In the genomic region with DNA sequence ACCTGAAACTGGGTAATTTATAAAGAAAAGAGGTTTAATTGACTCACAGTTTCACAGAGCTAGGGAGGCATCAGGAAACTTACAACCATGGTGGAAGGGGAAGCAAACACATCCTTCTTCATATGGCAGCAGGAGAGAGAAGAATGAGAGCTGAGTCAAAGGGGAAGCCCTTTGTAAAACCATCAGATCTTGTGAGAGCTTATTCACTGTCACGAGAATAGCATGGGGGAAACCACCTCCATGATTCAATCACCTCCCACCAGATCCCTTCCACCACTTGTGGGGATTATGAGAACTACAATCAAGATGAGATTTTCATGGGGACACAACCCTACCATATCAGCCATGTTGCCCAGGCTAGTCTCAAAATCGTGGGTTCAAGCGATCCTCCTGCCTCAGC, we compare ENCODE assay signal across 20 cellular contexts.
DNase-seq lines count a peak whose midpoint lies in the region; ATAC-seq and TF ChIP-seq lines count a peak whose summit lies in the region.
"Had no signal": no experiment of that assay in that cellular context is flagged by ENCODE, and none has a peak within 500 bp of the region (broad histone marks: within the 10 kb centered on the region; RNA-seq: fewer than 3 reads in every experiment).

No MANE protein-coding gene starts in this region.

- no peaks in the 10 kb centered on the region for H3K36me3 ChIP-seq in CD8-positive, alpha-beta T cell (ENCODE audit: insufficient read depth, low read length)
- H3K36me3 ChIP-seq: heart right ventricle, suprapubic skin had no signal

- no peaks in the 10 kb centered on the region for H3K27me3 ChIP-seq in CD8-positive, alpha-beta T cell (ENCODE audit: insufficient read depth, low read length)
- H3K27me3 ChIP-seq: heart right ventricle, suprapubic skin had no signal

- H3K27ac ChIP-seq in CD8-positive, alpha-beta T cell (ENCODE audit: low read depth, low read length): no peak overlapping the region
- H3K27ac ChIP-seq: heart right ventricle, suprapubic skin had no signal

- no peak overlapping the region for H3K4me3 ChIP-seq in fibroblast of mammary gland (ENCODE audit: control insufficient read depth, low read depth, low read length)
- no peak overlapping the region for H3K4me3 ChIP-seq in CD8-positive, alpha-beta T cell (ENCODE audit: low read depth, low read length)
- H3K4me3 ChIP-seq: GM12878, heart right ventricle, lung, suprapubic skin had no signal

- TF ChIP-seq CTCF in fibroblast of mammary gland (conservative IDR thresholded peaks at IDR 0.05; ENCODE audit: control insufficient read depth, insufficient read depth, low read depth, low read length): no peak
- no peak for TF ChIP-seq CTCF in CD8-positive, alpha-beta T cell (IDR thresholded peaks at IDR 0.05)

- H3K9me3 ChIP-seq in CD8-positive, alpha-beta T cell (ENCODE audit: low read length): no peaks in the 10 kb centered on the region
- H3K9me3 ChIP-seq: Caco-2, suprapubic skin had no signal

- H3K4me3 Mint-ChIP-seq in stimulated activated naive CD8-positive, alpha-beta T cell treated with anti-CD3 and anti-CD28 coated beads, Interleukin-15, amount 100 ng/mL, for 72 hours: no peak overlapping the region
- H3K4me3 Mint-ChIP-seq in CD8-positive, alpha-beta T cell: no peak overlapping the region
- H3K4me3 Mint-ChIP-seq: activated naive CD8-positive, alpha-beta T cell treated with anti-CD3 and anti-CD28 coated beads, Interleukin-2, amount 10 ng/mL, durations not matched to agents 7 days and 5 days; natural killer cell had no signal

- H3K9me3 Mint-ChIP-seq in activated naive CD4-positive, alpha-beta T cell treated with anti-CD3 and anti-CD28 coated beads, Interleukin-2, amount 50 U/mL, for 72 hours: peaks cover 7 to 19% of the 10 kb centered on the region in 2 donors
- H3K9me3 Mint-ChIP-seq in stimulated activated naive CD8-positive, alpha-beta T cell treated with anti-CD3 and anti-CD28 coated beads, Interleukin-15, amount 100 ng/mL, for 72 hours: peaks cover 25 to 26% of the 10 kb centered on the region in 2 donors
- peaks cover 2% of the 10 kb centered on the region for H3K9me3 Mint-ChIP-seq in CD8-positive, alpha-beta T cell
- H3K9me3 Mint-ChIP-seq: natural killer cell had no signal

- POLR2A ChIA-PET in CD8-positive, alpha-beta T cell (lab: Charles Lee): no interaction called here

- no peak for DNase-seq in activated naive CD4-positive, alpha-beta T cell treated with anti-CD3 and anti-CD28 coated beads, Interleukin-2, amount 50 U/mL, for 72 hours (ENCODE audit: low spot score in 2 of 2)
- no peak for DNase-seq in activated naive CD4-positive, alpha-beta T cell (lab: John Stamatoyannopoulos, UW)
- DNase-seq in RKO (ENCODE audit: low spot score) (peak; percentile 24), fibroblast of mammary gland (ENCODE audit: low read depth) (peak; percentile 53), GDM1 (lab: John Stamatoyannopoulos, UW) (no peak)
- DNase-seq in stimulated activated naive CD8-positive, alpha-beta T cell treated with anti-CD3 and anti-CD28 coated beads, Interleukin-15, amount 100 ng/mL, for 72 hours: peak in 1 of 2 donors; percentile 16
- DNase-seq in CD8-positive, alpha-beta T cell: no peak
- DNase-seq: activated naive CD8-positive, alpha-beta T cell treated with anti-CD3 and anti-CD28 coated beads, Interleukin-2, amount 10 ng/mL, durations not matched to agents 7 days and 5 days; Caco-2; caudate nucleus; heart right ventricle; Kasumi-1; natural killer cell; NCI-H1436 treated with DMSO at 0.1 percent for 48 hours; NK-92 treated with Interleukin-12 subunit alpha and Interleukin-12 subunit beta, amount 100 ng/mL, for 24 hours had no signal

- no peaks in the 10 kb centered on the region for H3K4me1 ChIP-seq in CD8-positive, alpha-beta T cell (ENCODE audit: insufficient read depth, low read length)
- H3K4me1 ChIP-seq: Caco-2, heart right ventricle, suprapubic skin had no signal

- no peak overlapping the region for H3K27ac Mint-ChIP-seq in activated naive CD4-positive, alpha-beta T cell treated with anti-CD3 and anti-CD28 coated beads, Interleukin-2, amount 50 U/mL, for 72 hours
- H3K27ac Mint-ChIP-seq in stimulated activated naive CD8-positive, alpha-beta T cell treated with anti-CD3 and anti-CD28 coated beads, Interleukin-15, amount 100 ng/mL, for 72 hours: no peak overlapping the region
- H3K27ac Mint-ChIP-seq in CD8-positive, alpha-beta T cell: no peak overlapping the region
- H3K27ac Mint-ChIP-seq: activated naive CD8-positive, alpha-beta T cell treated with anti-CD3 and anti-CD28 coated beads, Interleukin-2, amount 10 ng/mL, durations not matched to agents 7 days and 5 days; natural killer cell; progenitor cell of endocrine pancreas had no signal

- H3K27me3 Mint-ChIP-seq in stimulated activated naive CD8-positive, alpha-beta T cell treated with anti-CD3 and anti-CD28 coated beads, Interleukin-15, amount 100 ng/mL, for 72 hours: peaks cover 27% of the 10 kb centered on the region
- peaks cover 7% of the 10 kb centered on the region for H3K27me3 Mint-ChIP-seq in CD8-positive, alpha-beta T cell (ENCODE audit: low read depth)

- intact Hi-C loops in CD8-positive, alpha-beta T cell (cut with DNase I, micrococcal nuclease): no loop called here

- peaks cover 0 to 22% of the 10 kb centered on the region in 2 donors for H3K36me3 Mint-ChIP-seq in activated naive CD4-positive, alpha-beta T cell treated with anti-CD3 and anti-CD28 coated beads, Interleukin-2, amount 50 U/mL, for 72 hours
- no peaks in the 10 kb centered on the region for H3K36me3 Mint-ChIP-seq in CD8-positive, alpha-beta T cell
- H3K36me3 Mint-ChIP-seq: activated naive CD8-positive, alpha-beta T cell treated with anti-CD3 and anti-CD28 coated beads, Interleukin-2, amount 10 ng/mL, durations not matched to agents 7 days and 5 days; natural killer cell had no signal

- CTCF ChIA-PET in CD8-positive, alpha-beta T cell (lab: Charles Lee): no interaction called here

- peak; percentile 95 to 99 for ATAC-seq in activated naive CD4-positive, alpha-beta T cell treated with anti-CD3 and anti-CD28 coated beads, Interleukin-2, amount 50 U/mL, for 72 hours
- ATAC-seq in stimulated activated naive CD8-positive, alpha-beta T cell treated with anti-CD3 and anti-CD28 coated beads, Interleukin-15, amount 100 ng/mL, for 72 hours: peak; percentile 90
- ATAC-seq in CD8-positive, alpha-beta T cell: no peak
- no peak for ATAC-seq in HG02623 (IDR thresholded peaks at IDR 0.05; ENCODE audit: unreplicated experiment)
- ATAC-seq: GM12878, heart right ventricle, natural killer cell had no signal

- H3K4me1 Mint-ChIP-seq in stimulated activated naive CD8-positive, alpha-beta T cell treated with anti-CD3 and anti-CD28 coated beads, Interleukin-15, amount 100 ng/mL, for 72 hours: no peaks in the 10 kb centered on the region
- H3K4me1 Mint-ChIP-seq in CD8-positive, alpha-beta T cell (ENCODE audit: low read depth): no peaks in the 10 kb centered on the region
- H3K4me1 Mint-ChIP-seq: activated naive CD8-positive, alpha-beta T cell treated with anti-CD3 and anti-CD28 coated beads, Interleukin-2, amount 10 ng/mL, durations not matched to agents 7 days and 5 days; natural killer cell had no signal

Comparison
In these comparisons a context has a peak if more than half of its experiments do, and no peak if none do; other contexts are left out.
1. ATAC-seq: peak in activated naive CD4-positive, alpha-beta T cell treated with anti-CD3 and anti-CD28 coated beads, Interleukin-2, amount 50 U/mL, for 72 hours (2 of 2) and stimulated activated naive CD8-positive, alpha-beta T cell treated with anti-CD3 and anti-CD28 coated beads, Interleukin-15, amount 100 ng/mL, for 72 hours (single experiment); none in CD8-positive, alpha-beta T cell (single experiment) and HG02623 (single experiment).
2. DNase-seq: peak in RKO (single experiment) and fibroblast of mammary gland (single experiment); none in activated naive CD4-positive, alpha-beta T cell treated with anti-CD3 and anti-CD28 coated beads, Interleukin-2, amount 50 U/mL, for 72 hours (0 of 2), activated naive CD4-positive, alpha-beta T cell (0 of 4), CD8-positive, alpha-beta T cell (0 of 7) and GDM1 (single experiment).